Comparison of ENCODE assay signal across 1 cellular context in genomic region chr18:40902436-40902835, GRCh38.
TF ChIP-seq lines count a peak whose summit lies in the region.

No MANE protein-coding gene starts in this region.

TF ChIP-seq in IMR-90, 13 proteins besides CTCF, POLR2A, EP300 and RAD21:
- TF ChIP-seq NFE2L2 (IDR thresholded peaks at IDR 0.05; ENCODE audit: low read depth, low read length): no peak
- TF ChIP-seq USF2 (IDR thresholded peaks at IDR 0.05; ENCODE audit: low read depth, low read length): no peak
- TF ChIP-seq CEBPB (IDR thresholded peaks at IDR 0.05; ENCODE audit: low read depth, low read length): no peak
- TF ChIP-seq RCOR1 (IDR thresholded peaks at IDR 0.05; ENCODE audit: insufficient replicate concordance, low read length): no peak
- TF ChIP-seq SMC3 (IDR thresholded peaks at IDR 0.05; ENCODE audit: low read depth, low read length): no peak
- no peak for TF ChIP-seq BHLHE40 (IDR thresholded peaks at IDR 0.05; ENCODE audit: low read depth, low read length)
- TF ChIP-seq MAZ (IDR thresholded peaks at IDR 0.05; ENCODE audit: borderline replicate concordance, low read depth, low read length): no peak
- TF ChIP-seq, protein P1, sequence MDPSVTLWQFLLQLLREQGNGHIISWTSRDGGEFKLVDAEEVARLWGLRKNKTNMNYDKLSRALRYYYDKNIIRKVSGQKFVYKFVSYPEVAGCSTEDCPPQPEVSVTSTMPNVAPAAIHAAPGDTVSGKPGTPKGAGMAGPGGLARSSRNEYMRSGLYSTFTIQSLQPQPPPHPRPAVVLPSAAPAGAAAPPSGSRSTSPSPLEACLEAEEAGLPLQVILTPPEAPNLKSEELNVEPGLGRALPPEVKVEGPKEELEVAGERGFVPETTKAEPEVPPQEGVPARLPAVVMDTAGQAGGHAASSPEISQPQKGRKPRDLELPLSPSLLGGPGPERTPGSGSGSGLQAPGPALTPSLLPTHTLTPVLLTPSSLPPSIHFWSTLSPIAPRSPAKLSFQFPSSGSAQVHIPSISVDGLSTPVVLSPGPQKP (IDR thresholded peaks at IDR 0.05; ENCODE audit: borderline replicate concordance, low read depth, low read length): no peak
- no peak for TF ChIP-seq CHD1 (IDR thresholded peaks at IDR 0.05; ENCODE audit: low read depth, low read length)
- no peak for TF ChIP-seq MAFK (IDR thresholded peaks at IDR 0.05; ENCODE audit: low read depth, low read length)
- no peak for TF ChIP-seq FOS (IDR thresholded peaks at IDR 0.05; ENCODE audit: low read depth, low read length)
- no peak for TF ChIP-seq MXI1 (IDR thresholded peaks at IDR 0.05; ENCODE audit: borderline replicate concordance, low read depth, low read length)
- no peak for TF ChIP-seq RFX5 (IDR thresholded peaks at IDR 0.05; ENCODE audit: low read depth, low read length)
